ENCODE assay signal across 11 cellular contexts in the genomic region with DNA sequence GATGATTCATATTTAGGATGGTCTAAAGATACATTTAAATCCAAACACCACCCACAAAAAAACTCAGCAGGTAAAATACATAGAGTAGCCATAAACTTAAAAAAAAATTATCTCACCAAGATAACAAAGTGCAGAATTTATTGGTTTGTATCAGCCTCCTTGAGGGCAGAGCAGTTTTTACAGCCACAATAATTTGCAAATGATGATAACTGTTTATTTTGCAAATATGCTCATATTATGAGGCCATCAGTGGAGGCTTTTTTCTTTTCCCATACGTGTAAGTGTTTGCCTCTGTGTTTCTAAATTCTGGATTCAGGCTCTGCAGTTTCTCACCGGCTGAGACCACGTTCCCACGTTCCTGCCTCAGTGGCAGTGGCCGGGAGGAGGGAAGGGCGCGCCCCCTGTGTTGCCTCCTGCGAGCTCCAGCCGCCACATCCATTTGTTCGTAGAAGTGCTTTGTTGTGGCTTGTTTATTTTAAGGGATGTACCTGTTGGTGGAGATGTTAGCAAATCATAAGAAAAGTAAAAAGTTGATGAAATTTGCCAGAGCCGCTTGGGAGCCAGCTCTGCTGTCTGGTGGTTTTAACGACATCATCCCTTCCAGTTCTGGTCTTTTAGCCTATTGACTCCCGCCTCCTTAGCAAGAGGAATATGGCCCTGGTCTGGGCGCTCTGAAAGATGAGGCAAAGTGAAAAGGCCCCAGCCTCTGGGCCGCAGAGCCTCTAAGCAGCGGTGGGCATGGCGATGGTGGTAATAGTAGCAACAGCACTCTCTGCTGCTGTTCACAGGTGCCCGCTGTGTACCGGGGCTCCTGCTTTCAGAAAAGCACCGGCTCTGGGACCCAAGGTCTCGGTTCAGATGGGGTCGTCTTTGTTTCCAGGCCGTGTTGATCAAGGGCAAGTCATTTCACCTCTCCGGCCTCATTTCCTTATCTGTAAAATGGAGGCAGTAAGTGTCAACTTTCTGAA.
DNase-seq lines count a peak whose midpoint lies in the region; ATAC-seq, FAIRE-seq and TF ChIP-seq lines count a peak whose summit lies in the region.
"Had no signal": no experiment of that assay in that cellular context is flagged by ENCODE, and none has a peak within 500 bp of the region (broad histone marks: within the 10 kb centered on the region; RNA-seq: fewer than 3 reads in every experiment).

No MANE protein-coding gene starts in this region.

- H3K27ac ChIP-seq in skin epidermis, result peak overlapping the region in 20 of 21 experiments; percentile 80 to 100 (median 98)

- TF ChIP-seq CTCF in astrocyte of the spinal cord (IDR thresholded peaks at IDR 0.05; ENCODE audit: low read depth, low read length), result no peak

- in situ Hi-C loops in astrocyte of the spinal cord (cut with HindIII; ENCODE audit: low sequenced_read_pairs), result no loop called here
- in situ Hi-C loops in G401 (cut with HindIII; ENCODE audit: low sequenced_read_pairs), result no loop called here

- ATAC-seq in left ventricle myocardium superior (no peak), GM21576 (IDR thresholded peaks at IDR 0.05; ENCODE audit: unreplicated experiment) (no peak)
- ATAC-seq: activated CD8-positive, alpha-beta T cell treated with anti-CD3 and anti-CD28 coated beads, Interleukin-2, amount 10 ng/mL, durations not matched to agents 7 days and 5 days had no signal

- H3K4me3 ChIP-seq in astrocyte of the spinal cord (ENCODE audit: low read depth, low read length) (peak overlapping the region; percentile 86), skin epidermis (peak overlapping the region in 6 of 7 experiments; percentile 2 to 44 (median 15))

- DNase-seq in astrocyte of the spinal cord (ENCODE audit: low read depth, low spot score), result no peak
- DNase-seq in left ventricle myocardium superior, result peak; percentile 35
- no peak for DNase-seq in NCI-H1436 (lab: John Stamatoyannopoulos, UW)
- no peak for DNase-seq in G401 (ENCODE audit: low spot score)
- no peak for DNase-seq in cortex of kidney (lab: John Stamatoyannopoulos, UW)
- DNase-seq: activated CD8-positive, alpha-beta T cell treated with anti-CD3 and anti-CD28 coated beads, Interleukin-2, amount 10 ng/mL, durations not matched to agents 7 days and 5 days; H9; immature natural killer cell had no signal

- intact Hi-C loops in left ventricle myocardium superior (cut with micrococcal nuclease), result no loop called here

- FAIRE-seq in G401.6 (lab: Jason Lieb, UNC), result peak; percentile 51
